Comparison of ENCODE assay signal across 20 cellular contexts in genomic region chr7:776992-777520, GRCh38. TPM values are rescaled to one million over a fixed set of nuclear protein-coding genes. Genes with fewer than 3 reads are reported as not detected.
DNase-seq lines count a peak whose midpoint lies in the region; ATAC-seq, FAIRE-seq and TF ChIP-seq lines count a peak whose summit lies in the region.
"Had no signal": no experiment of that assay in that cellular context is flagged by ENCODE, and none has a peak within 500 bp of the region (broad histone marks: within the 10 kb centered on the region; RNA-seq: fewer than 3 reads in every experiment).

No MANE protein-coding gene starts in this region.

- TF ChIP-seq RAD21 in IMR-90 (IDR thresholded peaks at IDR 0.05; ENCODE audit: low read length) (no peak), K562 (CRISPR knock-in tag; conservative IDR thresholded peaks at IDR 0.05 in 1 of 2, IDR thresholded peaks at IDR 0.05 in 1 of 2) (no peak)

- peaks cover 0 to 4% of the 10 kb centered on the region in 2 experiments; a peak in 1 of 4 replicates for H3K79me1 ChIP-seq in IMR-90 (ENCODE audit: low read depth in 1 of 2, low read length in 2 of 2)

- DNase-seq in EH (ENCODE audit: low read depth) (peak; percentile 27), IMR-90 (peak; percentile 63), K562 (ENCODE audit: extremely low read depth in 1 of 4, low spot score in 3 of 4) (no peak), kidney (peak; percentile 29), hypothalamus (lab: John Stamatoyannopoulos, UW) (no peak), NCI-H146 (lab: John Stamatoyannopoulos, UW) (no peak), NCI-H524 (lab: John Stamatoyannopoulos, UW) (no peak), NCI-H526 treated with DMSO at 0.1 percent for 48 hours (lab: John Stamatoyannopoulos, UW) (no peak)
- DNase-seq: CD4-positive, alpha-beta T cell; COR-L47; DMS 273 treated with DMSO at 0.1 percent for 48 hours; GF-D8; NCI-H1436 treated with DMSO at 0.1 percent for 48 hours; NCI-H2029 treated with DMSO at 0.1 percent for 48 hours; NCI-H226; NCI-H510A treated with DMSO at 0.1 percent for 48 hours; NCI-H82; T-helper 1 cell had no signal

- H2AK5ac ChIP-seq in IMR-90 (ENCODE audit: low read depth, low read length), result no peak overlapping the region

- no peak for ATAC-seq in IMR-90 (ENCODE audit: low read depth)
- no peak for ATAC-seq in K562
- ATAC-seq: Panc1 had no signal

- POLR2A ChIA-PET in IMR-90 (lab: Charles Lee; ENCODE audit: unreplicated experiment), result no interaction called here
- POLR2A ChIA-PET in K562 (lab: Yijun Ruan, JAX), result interaction anchor here (0.5 to 0.6 kb wide), 2 partner anchors 85 to 118 kb away, joined by 3 to 6 read pairs; no protein-coding TSS in a partner anchor

- H2BK120ac ChIP-seq in IMR-90 (ENCODE audit: low read depth, low read length), result peak overlapping the region; percentile 6; the same call in 1 of the 2 replicates

- no peak overlapping the region for H2AK9ac ChIP-seq in IMR-90 (replicated peaks; ENCODE audit: low read depth, low read length, poor library complexity)

- H3K18ac ChIP-seq in IMR-90 (ENCODE audit: low read depth, low read length), result no peak overlapping the region

- H2BK15ac ChIP-seq in IMR-90 (ENCODE audit: low read depth, low read length), result no peak overlapping the region

- H3K9me1 ChIP-seq in IMR-90 (ENCODE audit: insufficient read depth, low read length), result peaks cover 3% of the 10 kb centered on the region; the same call in 1 of the 2 replicates
- no peaks in the 10 kb centered on the region for H3K9me1 ChIP-seq in K562 (ENCODE audit: control insufficient read depth, insufficient read depth, low read length)

- H3K27ac ChIP-seq in IMR-90 (ENCODE audit: insufficient read depth, low read length) (no peak overlapping the region), K562 (ENCODE audit: extremely low read depth, low read depth, low read length) (no peak overlapping the region), kidney (ENCODE audit: low read depth in 2 of 2, low read length in 2 of 2) (no peak overlapping the region)

- no peak for TF ChIP-seq EP300 in K562 (IDR thresholded peaks at IDR 0.05; ENCODE audit: low read length)

- no peak overlapping the region for H3K4ac ChIP-seq in IMR-90 (ENCODE audit: low read depth, low read length)

- TF ChIP-seq CTCF in IMR-90 (conservative IDR thresholded peaks at IDR 0.05; ENCODE audit: low read depth, low read length) (no peak), K562 (IDR thresholded peaks at IDR 0.05 in 2 of 3, conservative IDR thresholded peaks at IDR 0.05 in 1 of 3; ENCODE audit: insufficient read depth in 2 of 3, low read depth in 1 of 3, low read length in 3 of 3) (no peak), kidney (IDR thresholded peaks at IDR 0.05; ENCODE audit: borderline replicate concordance, extremely low read depth, insufficient read depth) (no peak)

- FAIRE-seq in K562 (lab: Jason Lieb, UNC), result no peak
- no peak for FAIRE-seq in kidney (lab: Jason Lieb, UNC)
- FAIRE-seq: HTR-8/SVneo had no signal

- H3K79me2 ChIP-seq in K562 (ENCODE audit: control insufficient read depth, insufficient read depth, low read length), result no peaks in the 10 kb centered on the region

- WGBS in IMR-90 (ENCODE audit: extremely low coverage in 2 of 2, insufficient read length in 1 of 2), 2 experiments, result 60% methylated on average over 1 of the region's 20 CpGs; no CpG with 5 or more reads in 1 of the 2 experiments
- 99% methylated on average over 20 of the region's 20 CpGs for WGBS in K562 (ENCODE audit: insufficient coverage, low coverage, missing lambda C conversion rate)

- H2BK20ac ChIP-seq in IMR-90 (ENCODE audit: low read depth, low read length), result 0 out of 2 replicates have a peak overlapping the region, but pooled peaks have one; percentile 16

- no peak overlapping the region for H2AFZ ChIP-seq in IMR-90 (replicated peaks; ENCODE audit: low read length, poor library complexity)
- H2AFZ ChIP-seq in K562 (ENCODE audit: low read depth, low read length), result no peak overlapping the region

- H4K8ac ChIP-seq in IMR-90 (ENCODE audit: low read depth in 2 of 2, low read length in 2 of 2), result no peak overlapping the region

- no peak overlapping the region for H3K9ac ChIP-seq in IMR-90 (ENCODE audit: low read depth, low read length)
- H3K9ac ChIP-seq in K562 (ENCODE audit: insufficient read depth in 1 of 2, low read depth in 2 of 2, low read length in 2 of 2), result no peak overlapping the region
- H3K9ac ChIP-seq in kidney (ENCODE audit: low read length in 2 of 2), result no peak overlapping the region

- no peak overlapping the region for H3K4me3 ChIP-seq in IMR-90 (ENCODE audit: insufficient read depth, low read depth, low read length)
- no peak overlapping the region for H3K4me3 ChIP-seq in K562
- H3K4me3 ChIP-seq in kidney (ENCODE audit: low read length in 2 of 2), result no peak overlapping the region

- BruUV-seq in IMR-90 (replicated peaks; lab: Mats Ljungman, UMichigan) (no TSS peak), K562 (replicated peaks; lab: Mats Ljungman, UMichigan) (no TSS peak)

- H4K91ac ChIP-seq in IMR-90 (ENCODE audit: insufficient read depth, low read depth, low read length), result no peak overlapping the region

- intact Hi-C loops in IMR-90 (cut with micrococcal nuclease) (no loop called here), K562 (cut with micrococcal nuclease) (loop anchor here (5.0 kb wide), 1 partner anchor 455 kb away; no protein-coding TSS in a partner anchor), kidney (cut with DNase I) (no loop called here)

- CTCF ChIA-PET in IMR-90 (lab: Yijun Ruan, JAX), result interaction anchor here (0.6 kb wide), 1 partner anchor 197 kb away, joined by 3 read pairs; no protein-coding TSS in a partner anchor
- CTCF ChIA-PET in K562 (lab: Yijun Ruan, JAX; ENCODE audit: low intra/inter-chr PET ratio), result no interaction called here

- H3K27me3 ChIP-seq in IMR-90 (ENCODE audit: control insufficient read depth, insufficient read depth, low read length), result no peaks in the 10 kb centered on the region
- no peaks in the 10 kb centered on the region for H3K27me3 ChIP-seq in K562 (ENCODE audit: control insufficient read depth in 2 of 2, insufficient read depth in 2 of 2, low read length in 2 of 2)

- H3K4me1 ChIP-seq in IMR-90 (ENCODE audit: control insufficient read depth, insufficient read depth, low read length) (peaks cover 11% of the 10 kb centered on the region), K562 (replicated peaks in 1 of 2; ENCODE audit: control insufficient read depth in 2 of 2, insufficient read depth in 2 of 2, low read length in 2 of 2) (no peaks in the 10 kb centered on the region; a peak in 1 of 5 replicates), kidney (ENCODE audit: control insufficient read depth in 1 of 2, insufficient read depth in 1 of 2, low read depth in 1 of 2, low read length in 2 of 2) (peaks cover 3 to 6% of the 10 kb centered on the region in 2 donors)

- H4K20me1 ChIP-seq in IMR-90 (ENCODE audit: insufficient read depth, low read length) (no peaks in the 10 kb centered on the region; the same call in 1 of the 2 replicates), K562 (replicated peaks; ENCODE audit: control insufficient read depth, insufficient read depth, low read length) (no peaks in the 10 kb centered on the region)

- no peak overlapping the region for H3K23ac ChIP-seq in IMR-90 (ENCODE audit: low read depth, low read length)

- TF ChIP-seq POLR2A in IMR-90 (IDR thresholded peaks at IDR 0.05; ENCODE audit: low read depth, low read length) (no peak), K562 (conservative IDR thresholded peaks at IDR 0.05) (no peak)

- dilution Hi-C loops in IMR-90 (cut with HindIII; ENCODE audit: low sequenced_read_pairs, unreplicated experiment), result no loop called here

- H3K14ac ChIP-seq in IMR-90 (replicated peaks; ENCODE audit: low read depth, low read length), result peak overlapping the region; percentile 21; the same call in 1 of the 2 replicates

- in situ Hi-C loops in IMR-90 (cut with MboI; ENCODE audit: low sequenced_read_pairs), result loop anchor here (5.0 kb wide), 1 partner anchor 460 kb away; no protein-coding TSS in a partner anchor
- in situ Hi-C loops in K562 (cut with MboI), result loop anchor here (10.0 kb wide), 1 partner anchor 462 kb away; no protein-coding TSS in a partner anchor

- H4K5ac ChIP-seq in IMR-90 (ENCODE audit: low read depth, low read length), result no peak overlapping the region

- H3K56ac ChIP-seq in IMR-90 (ENCODE audit: extremely low read depth, insufficient read depth, low read length), result no peak overlapping the region

- H2BK5ac ChIP-seq in IMR-90 (ENCODE audit: low read depth, low read length, poor library complexity, severe bottlenecking), result no peak overlapping the region

- H3K4me2 ChIP-seq in IMR-90 (ENCODE audit: low read depth, low read length), result no peak overlapping the region
- H3K4me2 ChIP-seq in K562 (ENCODE audit: insufficient read depth, low read length), result no peak overlapping the region

- peaks cover 30% of the 10 kb centered on the region for H3K36me3 ChIP-seq in IMR-90 (ENCODE audit: control insufficient read depth, insufficient read depth, low read length)
- peaks cover 98% of the 10 kb centered on the region for H3K36me3 ChIP-seq in K562 (ENCODE audit: control insufficient read depth, insufficient read depth, low read length)
- peaks cover 11 to 17% of the 10 kb centered on the region in 2 donors for H3K36me3 ChIP-seq in kidney (ENCODE audit: control insufficient read depth in 1 of 2, insufficient read depth in 2 of 2, low read length in 2 of 2)

- no peaks in the 10 kb centered on the region for H3K9me3 ChIP-seq in IMR-90 (ENCODE audit: control insufficient read depth, insufficient read depth, low read length)
- H3K9me3 ChIP-seq in K562 (replicated peaks; ENCODE audit: control insufficient read depth, insufficient read depth, low read depth, low read length), result no peaks in the 10 kb centered on the region
- H3K9me3 ChIP-seq in kidney (ENCODE audit: control insufficient read depth in 1 of 2, low read length in 2 of 2), result no peaks in the 10 kb centered on the region

RNA-seq across cellular contexts. Expression of gene PRKAR1B, which starts 50.0 kb away (rescaled TPM):
- 14.7 and 15.2 TPM in 2 replicates for total RNA-seq in IMR-90 (2012; rRNA removed)
- polyA plus RNA-seq in IMR-90 (2012; rRNA removed), result 19.8 and 20.2 TPM in 2 replicates
- polyA plus RNA-seq in IMR-90 (2012; cell fraction: cytosol; rRNA removed), result 12.5 and 20.6 TPM in 2 replicates
- polyA plus RNA-seq in IMR-90 (2012; cell fraction: nucleus; rRNA removed; ENCODE audit: low replicate concordance), result 21.9 and 29.1 TPM in 2 replicates
- total RNA-seq in K562 (2011; cell fraction: chromatin; rRNA removed; ENCODE audit: low replicate concordance), result 17.8 and 33.7 TPM in 2 replicates
- 20.3 and 21.8 TPM in 2 replicates for total RNA-seq in K562 (2011; cell fraction: nucleolus; rRNA removed)
- 13.3 and 14.8 TPM in 2 replicates for total RNA-seq in K562 (2011; cell fraction: nucleoplasm; rRNA removed)
- 28.8 and 37.6 TPM in 2 replicates for total RNA-seq in K562 (2014; rRNA removed)
- 7.7 and 10.5 TPM in 2 replicates for total RNA-seq in K562 (2014; rRNA removed; fragmentation: Illumina TruSeq; extraction: Trizol)
- total RNA-seq in K562 (2015; rRNA removed; fragmentation: Illumina TruSeq; extraction: Trizol), result 11.8 and 12.7 TPM in 2 replicates
- total RNA-seq in K562 (2021), result 30.5 and 32.0 TPM in 2 replicates
- 8.2 and 15.3 TPM in 2 replicates for polyA plus RNA-seq in K562 (2011; rRNA removed)
- 7.5 and 20.4 TPM in 2 replicates for polyA plus RNA-seq in K562 (2011; cell fraction: cytosol; rRNA removed)
- 8.1 and 20.7 TPM in 2 replicates for polyA plus RNA-seq in K562 (2011; cell fraction: nucleus; rRNA removed)
- polyA plus RNA-seq in K562 (2012), result 13.9 and 25.5 TPM in 2 replicates
- polyA plus RNA-seq in K562 (2014; fragmentation: Illumina TruSeq; extraction: Trizol), result 9.2 and 20.4 TPM in 2 replicates
- 1 to 10 TPM in 1 of 2 experiments, under 1 TPM in 1; 0.99 to 1.2 TPM for polyA plus RNA-seq in K562 (2014; fragmentation: Nextera tagmentation; extraction: Ambion mirVana)
- 18.4 and 19.4 TPM in 2 replicates for polyA plus RNA-seq in K562 (2014; rRNA removed)
- 21.0 and 32.5 TPM in 2 replicates for polyA minus RNA-seq in K562 (2011; rRNA and poly(A)+ RNA removed)
- 11.3 and 17.8 TPM in 2 replicates for polyA minus RNA-seq in K562 (2011; cell fraction: cytosol; rRNA and poly(A)+ RNA removed)
- polyA minus RNA-seq in K562 (2011; cell fraction: nucleus; rRNA and poly(A)+ RNA removed), result 8.5 and 9.8 TPM in 2 replicates
- total RNA-seq in kidney, result 15.9 TPM
- polyA plus RNA-seq in kidney (ENCODE audit: insufficient read depth, low read depth, low replicate concordance), result 21.4 TPM

RNA-seq across cellular contexts. Expression of gene DNAAF5, which starts 50.6 kb away (rescaled TPM):
- 12.4 and 13.9 TPM in 2 replicates for total RNA-seq in IMR-90 (2012; rRNA removed)
- polyA plus RNA-seq in IMR-90 (2012; rRNA removed), result 32.6 and 36.1 TPM in 2 replicates
- polyA plus RNA-seq in IMR-90 (2012; cell fraction: cytosol; rRNA removed), result 31.6 and 49.2 TPM in 2 replicates
- polyA plus RNA-seq in IMR-90 (2012; cell fraction: nucleus; rRNA removed; ENCODE audit: low replicate concordance), result 25.7 and 57.6 TPM in 2 replicates
- 43.7 and 77.7 TPM in 2 replicates for total RNA-seq in K562 (2011; cell fraction: chromatin; rRNA removed; ENCODE audit: low replicate concordance)
- 48.7 and 57.2 TPM in 2 replicates for total RNA-seq in K562 (2011; cell fraction: nucleolus; rRNA removed)
- total RNA-seq in K562 (2011; cell fraction: nucleoplasm; rRNA removed), result 27.9 and 34.8 TPM in 2 replicates
- 35.3 and 61.8 TPM in 2 replicates for total RNA-seq in K562 (2014; rRNA removed)
- total RNA-seq in K562 (2014; rRNA removed; fragmentation: Illumina TruSeq; extraction: Trizol), result 14.2 and 16.4 TPM in 2 replicates
- total RNA-seq in K562 (2015; rRNA removed; fragmentation: Illumina TruSeq; extraction: Trizol), result 19.1 and 20.8 TPM in 2 replicates
- total RNA-seq in K562 (2021), result 69.7 and 69.9 TPM in 2 replicates
- 12.3 and 33.1 TPM in 2 replicates for polyA plus RNA-seq in K562 (2011; rRNA removed)
- 24.9 and 63.1 TPM in 2 replicates for polyA plus RNA-seq in K562 (2011; cell fraction: cytosol; rRNA removed)
- polyA plus RNA-seq in K562 (2011; cell fraction: nucleus; rRNA removed), result 29.7 and 48.2 TPM in 2 replicates
- polyA plus RNA-seq in K562 (2012), result 35.7 and 58.0 TPM in 2 replicates
- polyA plus RNA-seq in K562 (2014; fragmentation: Illumina TruSeq; extraction: Trizol), result 20.3 and 41.8 TPM in 2 replicates
- 1 to 10 TPM; 3.1 to 5.1 TPM for polyA plus RNA-seq in K562 (2014; fragmentation: Nextera tagmentation; extraction: Ambion mirVana)
- polyA plus RNA-seq in K562 (2014; rRNA removed), result 31.9 and 34.0 TPM in 2 replicates
- 16.2 and 19.7 TPM in 2 replicates for polyA minus RNA-seq in K562 (2011; rRNA and poly(A)+ RNA removed)
- polyA minus RNA-seq in K562 (2011; cell fraction: cytosol; rRNA and poly(A)+ RNA removed), result 41.6 and 44.6 TPM in 2 replicates
- polyA minus RNA-seq in K562 (2011; cell fraction: nucleus; rRNA and poly(A)+ RNA removed), result 20.3 and 25.7 TPM in 2 replicates
- 29.7 TPM for total RNA-seq in kidney
- polyA plus RNA-seq in kidney (ENCODE audit: insufficient read depth, low read depth, low replicate concordance), result 11.6 TPM

RNA-seq across cellular contexts. Expression of gene SUN1, which starts 55.2 kb away (rescaled TPM):
- 113 and 129 TPM in 2 replicates for total RNA-seq in IMR-90 (2012; rRNA removed)
- polyA plus RNA-seq in IMR-90 (2012; rRNA removed), result 155 and 239 TPM in 2 replicates
- 84.1 and 183 TPM in 2 replicates for polyA plus RNA-seq in IMR-90 (2012; cell fraction: cytosol; rRNA removed)
- 1,009 and 1,044 TPM in 2 replicates for polyA plus RNA-seq in IMR-90 (2012; cell fraction: nucleus; rRNA removed; ENCODE audit: low replicate concordance)
- 527 and 872 TPM in 2 replicates for total RNA-seq in K562 (2011; cell fraction: chromatin; rRNA removed; ENCODE audit: low replicate concordance)
- total RNA-seq in K562 (2011; cell fraction: nucleolus; rRNA removed), result 542 and 585 TPM in 2 replicates
- 348 and 489 TPM in 2 replicates for total RNA-seq in K562 (2011; cell fraction: nucleoplasm; rRNA removed)
- total RNA-seq in K562 (2014; rRNA removed), result 80.5 and 86.7 TPM in 2 replicates
- total RNA-seq in K562 (2014; rRNA removed; fragmentation: Illumina TruSeq; extraction: Trizol), result 38.9 and 42.3 TPM in 2 replicates
- total RNA-seq in K562 (2015; rRNA removed; fragmentation: Illumina TruSeq; extraction: Trizol), result 49.2 and 53.5 TPM in 2 replicates
- total RNA-seq in K562 (2021), result 81.9 and 101 TPM in 2 replicates
- 132 and 143 TPM in 2 replicates for polyA plus RNA-seq in K562 (2011; rRNA removed)
- polyA plus RNA-seq in K562 (2011; cell fraction: cytosol; rRNA removed), result 249 and 254 TPM in 2 replicates
- polyA plus RNA-seq in K562 (2011; cell fraction: nucleus; rRNA removed), result 889 and 1,080 TPM in 2 replicates
- polyA plus RNA-seq in K562 (2012), result 107 and 112 TPM in 2 replicates
- polyA plus RNA-seq in K562 (2014; fragmentation: Illumina TruSeq; extraction: Trizol), result 62.3 and 88.2 TPM in 2 replicates
- 10 to 100 TPM; 36.8 TPM for polyA plus RNA-seq in K562 (2014; fragmentation: Nextera tagmentation; extraction: Ambion mirVana)
- 105 and 119 TPM in 2 replicates for polyA plus RNA-seq in K562 (2014; rRNA removed)
- polyA minus RNA-seq in K562 (2011; rRNA and poly(A)+ RNA removed), result 72.4 and 98.1 TPM in 2 replicates
- polyA minus RNA-seq in K562 (2011; cell fraction: cytosol; rRNA and poly(A)+ RNA removed), result 47.4 and 59.7 TPM in 2 replicates
- 245 and 267 TPM in 2 replicates for polyA minus RNA-seq in K562 (2011; cell fraction: nucleus; rRNA and poly(A)+ RNA removed)
- total RNA-seq in kidney, result 168 TPM
- 40.4 TPM for polyA plus RNA-seq in kidney (ENCODE audit: insufficient read depth, low read depth, low replicate concordance)

Comparison
In these comparisons a context has a peak if more than half of its experiments do, and no peak if none do; other contexts are left out.
1. DNase-seq: peak in EH (single experiment), IMR-90 (single experiment) and kidney (single experiment); none in K562 (0 of 4), hypothalamus (0 of 51), NCI-H146 (single experiment), NCI-H524 (0 of 2) and NCI-H526 treated with DMSO at 0.1 percent for 48 hours (single experiment).